ENCODE assay signal across 24 cellular contexts in the genomic region with DNA sequence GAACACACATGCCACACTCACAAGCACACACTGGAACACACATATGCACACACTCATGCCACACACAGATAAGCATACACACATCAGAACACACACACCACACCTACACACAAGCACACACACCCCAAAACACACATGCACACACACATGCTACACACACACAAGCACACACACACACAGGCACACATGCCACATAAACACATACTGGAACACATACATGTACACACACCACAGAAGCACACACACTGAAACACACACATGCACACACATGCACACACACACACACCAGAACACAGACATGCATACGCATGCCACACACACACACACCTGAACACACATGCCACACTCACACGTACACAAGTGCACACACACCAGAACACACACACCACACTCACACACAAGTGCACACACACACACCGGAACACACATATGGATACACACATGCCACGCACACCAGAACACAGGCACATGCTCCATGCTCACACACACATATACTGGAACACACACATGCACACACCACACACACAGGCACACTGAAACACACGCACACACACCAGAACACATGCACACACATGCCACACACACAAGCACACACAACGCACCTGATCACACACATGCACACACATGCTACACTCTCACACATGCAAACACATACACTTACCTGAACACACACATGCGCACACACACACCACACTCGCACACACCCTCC.
"Had no signal": no experiment of that assay in that cellular context is flagged by ENCODE, and none has a peak within 500 bp of the region (broad histone marks: within the 10 kb centered on the region; RNA-seq: fewer than 3 reads in every experiment).

No MANE protein-coding gene starts in this region.

- DNase-seq: activated CD4-positive, alpha-beta T cell treated with anti-CD3 and anti-CD28 coated beads for 1 hour; activated CD4-positive, alpha-beta T cell treated with anti-CD3 and anti-CD28 coated beads, Interleukin-2, amount 50 U/mL, for 1 hour; activated naive CD4-positive, alpha-beta T cell treated with Interleukin-2 at 50 U/mL for 16 hours; activated naive CD8-positive, alpha-beta T cell treated with anti-CD3 and anti-CD28 coated beads for 36 hours; activated T-cell treated with anti-CD3 and anti-CD28 coated beads, Interleukin-2, amount 50 U/mL, for 24 hours; colonic mucosa; dorsolateral prefrontal cortex; heart left ventricle; left colon; mesendoderm; mucosa of descending colon; posterior cingulate gyrus; small intestine; stimulated activated CD4-positive, alpha-beta T cell treated with anti-CD3 and anti-CD28 coated beads, Interleukin-15, amount 100 ng/mL, for 24 hours; stomach; T-cell; transverse colon had no signal

- H3K9me3 ChIP-seq: colonic mucosa, heart left ventricle, mucosa of descending colon, stomach, suprapubic skin, transverse colon had no signal

- H3K36me3 ChIP-seq: colonic mucosa, heart left ventricle, stomach, transverse colon had no signal

- ATAC-seq: left colon; mucosa of descending colon; sciatic nerve; stimulated activated memory B cell treated with anti-CD40 and anti-IgM and Interleukin-4, amounts not matched to agents 10 μg/mL and 1 μg/mL and 100 μg/mL, for 72 hours; T-cell had no signal

- H3K27me3 ChIP-seq: colonic mucosa, heart left ventricle, stomach, suprapubic skin, transverse colon had no signal

- H3K4me1 ChIP-seq: colonic mucosa, heart left ventricle, stomach, transverse colon had no signal

- H3K4me3 ChIP-seq: colonic mucosa, dorsolateral prefrontal cortex, heart left ventricle, mucosa of descending colon, stomach, suprapubic skin, transverse colon had no signal

- FAIRE-seq: astrocyte, keratinocyte, small intestine had no signal

- H3K27ac ChIP-seq: colonic mucosa, dorsolateral prefrontal cortex, epithelial cell of prostate, heart left ventricle, stomach, suprapubic skin, transverse colon, VCaP had no signal
